11 cellular contexts compared by ENCODE assay signal in the genomic region with DNA sequence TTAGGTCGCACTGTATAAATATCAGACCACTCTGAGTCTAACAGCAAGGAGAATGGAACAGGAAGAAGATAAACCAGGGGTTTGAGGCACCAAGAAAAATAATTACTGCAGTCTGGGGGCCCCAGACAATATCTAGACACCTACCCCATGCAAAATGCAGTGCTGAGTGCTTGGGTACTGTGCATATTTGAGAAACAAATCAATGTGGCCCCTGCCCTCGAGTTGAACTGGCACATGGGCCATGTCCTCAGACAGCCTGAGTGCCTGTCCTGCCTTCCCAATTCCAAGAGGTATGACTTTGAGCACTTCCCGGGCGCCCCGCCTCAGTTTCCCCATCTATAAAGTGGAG. TPM values are rescaled to one million over a fixed set of nuclear protein-coding genes. Genes with fewer than 3 reads are reported as not detected.
DNase-seq lines count a peak whose midpoint lies in the region; ATAC-seq and TF ChIP-seq lines count a peak whose summit lies in the region.
"Had no signal": no experiment of that assay in that cellular context is flagged by ENCODE, and none has a peak within 500 bp of the region (broad histone marks: within the 10 kb centered on the region; RNA-seq: fewer than 3 reads in every experiment).

No MANE protein-coding gene starts in this region.

- TF ChIP-seq CTCF in IMR-90 (conservative IDR thresholded peaks at IDR 0.05; ENCODE audit: low read depth, low read length) (no peak), mammary epithelial cell (conservative IDR thresholded peaks at IDR 0.05 in 1 of 2, IDR thresholded peaks at IDR 0.05 in 1 of 2; ENCODE audit: extremely low read depth in 1 of 2, insufficient read depth in 1 of 2, low read depth in 1 of 2, low read length in 2 of 2) (no peak), gastrocnemius medialis (IDR thresholded peaks at IDR 0.05 in 4 of 5, conservative IDR thresholded peaks at IDR 0.05 in 1 of 5) (no peak)

- H2AFZ ChIP-seq in IMR-90 (replicated peaks; ENCODE audit: low read length, poor library complexity) = peak overlapping the region; percentile 74
- no peak overlapping the region for H2AFZ ChIP-seq in mammary epithelial cell (ENCODE audit: low read depth, low read length)

- H4K91ac ChIP-seq in IMR-90 (ENCODE audit: insufficient read depth, low read depth, low read length) = 0 out of 2 replicates have a peak overlapping the region, but pooled peaks have one; percentile 9

- peak overlapping the region in 2 of 4 donors; percentile 37 to 62 for H3K4me3 Mint-ChIP-seq in CD4-positive, CD25-positive, alpha-beta regulatory T cell

- no peak overlapping the region for H3K23ac ChIP-seq in IMR-90 (ENCODE audit: low read depth, low read length)

- CTCF ChIA-PET in IMR-90 (lab: Yijun Ruan, JAX) (no interaction called here), mammary epithelial cell (lab: Charles Lee; ENCODE audit: low non-redundant PET) (no interaction called here)

- H4K8ac ChIP-seq in IMR-90 (ENCODE audit: low read depth in 2 of 2, low read length in 2 of 2) = no peak overlapping the region

- TF ChIP-seq POLR2A in IMR-90 (IDR thresholded peaks at IDR 0.05; ENCODE audit: low read depth, low read length) = no peak
- TF ChIP-seq POLR2A in gastrocnemius medialis (IDR thresholded peaks at IDR 0.05) = no peak

- H3K4me1 ChIP-seq in CD4-positive, CD25-positive, alpha-beta regulatory T cell (ENCODE audit: control insufficient read depth, insufficient read depth, low read length, poor library complexity, severe bottlenecking) = peaks cover 48% of the 10 kb centered on the region
- H3K4me1 ChIP-seq in IMR-90 (ENCODE audit: control insufficient read depth, insufficient read depth, low read length) (peaks cover 5% of the 10 kb centered on the region), mammary epithelial cell (ENCODE audit: insufficient read depth, low read length) (peaks cover 18% of the 10 kb centered on the region), gastrocnemius medialis (peaks cover 5 to 6% of the 10 kb centered on the region in 2 donors)
- H3K4me1 ChIP-seq: testis had no signal

- peak in 1 of 2 donors; percentile 15 for ATAC-seq in CD4-positive, CD25-positive, alpha-beta regulatory T cell (ENCODE audit: low read depth in 2 of 2)
- no peak for ATAC-seq in IMR-90 (ENCODE audit: low read depth)
- ATAC-seq in gastrocnemius medialis = no peak
- no peak for ATAC-seq in GM19397 (IDR thresholded peaks at IDR 0.05; ENCODE audit: unreplicated experiment)
- no peak for ATAC-seq in HG02642 (IDR thresholded peaks at IDR 0.05; ENCODE audit: poor library complexity, unreplicated experiment)

- peak overlapping the region; percentile 6 for H3K27ac ChIP-seq in CD4-positive, CD25-positive, alpha-beta regulatory T cell (ENCODE audit: insufficient read depth, low read length, poor library complexity, severe bottlenecking)
- H3K27ac ChIP-seq in IMR-90 (ENCODE audit: insufficient read depth, low read length) (no peak overlapping the region), mammary epithelial cell (ENCODE audit: insufficient read depth, low read depth, low read length) (no peak overlapping the region), gastrocnemius medialis (peak overlapping the region in 3 of 4 donors; percentile 18 to 51 (median 41))

- H3K14ac ChIP-seq in IMR-90 (replicated peaks; ENCODE audit: low read depth, low read length) = no peak overlapping the region

- H2BK120ac ChIP-seq in IMR-90 (ENCODE audit: low read depth, low read length) = peak overlapping the region; percentile 48; the same call in 1 of the 2 replicates

- TF ChIP-seq RAD21 in IMR-90 (IDR thresholded peaks at IDR 0.05; ENCODE audit: low read length) = no peak

- H2BK15ac ChIP-seq in IMR-90 (ENCODE audit: low read depth, low read length) = no peak overlapping the region

- no peaks in the 10 kb centered on the region for H3K27me3 ChIP-seq in CD4-positive, CD25-positive, alpha-beta regulatory T cell (ENCODE audit: control insufficient read depth, insufficient read depth, low read length)
- peaks cover 7% of the 10 kb centered on the region for H3K27me3 ChIP-seq in IMR-90 (ENCODE audit: control insufficient read depth, insufficient read depth, low read length)
- no peaks in the 10 kb centered on the region for H3K27me3 ChIP-seq in mammary epithelial cell (ENCODE audit: insufficient read depth, low read length)
- H3K27me3 ChIP-seq in gastrocnemius medialis = no peaks in the 10 kb centered on the region
- H3K27me3 ChIP-seq: testis had no signal

- H4K20me1 ChIP-seq in IMR-90 (ENCODE audit: insufficient read depth, low read length) (no peaks in the 10 kb centered on the region), mammary epithelial cell (ENCODE audit: insufficient read depth, low read length) (no peaks in the 10 kb centered on the region)

- no peaks in the 10 kb centered on the region for H3K79me2 ChIP-seq in mammary epithelial cell (ENCODE audit: insufficient read depth, low read length)

- no peak overlapping the region for H2AK5ac ChIP-seq in IMR-90 (ENCODE audit: low read depth, low read length)

- H3K4me2 ChIP-seq in IMR-90 (ENCODE audit: low read depth, low read length) (peak overlapping the region; percentile 32; the same call in 1 of the 2 replicates), mammary epithelial cell (ENCODE audit: insufficient read depth, low read depth, low read length) (peak overlapping the region; percentile 0)

- no peaks in the 10 kb centered on the region for H3K79me1 ChIP-seq in IMR-90 (ENCODE audit: low read depth in 1 of 2, low read length in 2 of 2)

- no peaks in the 10 kb centered on the region for H3K27me3 Mint-ChIP-seq in CD4-positive, CD25-positive, alpha-beta regulatory T cell

- DNase-seq in CD4-positive, CD25-positive, alpha-beta regulatory T cell = no peak
- DNase-seq in IMR-90 (no peak), mammary epithelial cell (no peak), gastrocnemius medialis (no peak), C1 segment of cervical spinal cord (lab: John Stamatoyannopoulos, UW) (no peak), NCI-H1436 treated with DMSO at 0.1 percent for 48 hours (lab: John Stamatoyannopoulos, UW) (no peak)
- DNase-seq: islet precursor cell, NCI-H1417 treated with DMSO at 0.1 percent for 48 hours, testis had no signal

- no peaks in the 10 kb centered on the region for H3K9me3 ChIP-seq in CD4-positive, CD25-positive, alpha-beta regulatory T cell (ENCODE audit: control insufficient read depth in 2 of 2, low read length in 2 of 2)
- no peaks in the 10 kb centered on the region for H3K9me3 ChIP-seq in IMR-90 (ENCODE audit: control insufficient read depth, insufficient read depth, low read length)
- no peaks in the 10 kb centered on the region for H3K9me3 ChIP-seq in mammary epithelial cell (replicated peaks; ENCODE audit: insufficient read depth, low read length)
- no peaks in the 10 kb centered on the region for H3K9me3 ChIP-seq in gastrocnemius medialis
- H3K9me3 ChIP-seq: testis had no signal

- H3K9me1 ChIP-seq in IMR-90 (ENCODE audit: insufficient read depth, low read length) = 0 out of 2 replicates have a peak, but pooled peaks cover 3% of the 10 kb centered on the region

- no peak overlapping the region for H3K9ac ChIP-seq in IMR-90 (ENCODE audit: low read depth, low read length)
- H3K9ac ChIP-seq in mammary epithelial cell (ENCODE audit: insufficient read depth, low read length) = no peak overlapping the region

- H2BK5ac ChIP-seq in IMR-90 (ENCODE audit: low read depth, low read length, poor library complexity, severe bottlenecking) = no peak overlapping the region

- H3K4me3 ChIP-seq in CD4-positive, CD25-positive, alpha-beta regulatory T cell (ENCODE audit: low read depth, low read length) = peak overlapping the region; percentile 34
- H3K4me3 ChIP-seq in IMR-90 (ENCODE audit: insufficient read depth, low read depth, low read length) = no peak overlapping the region
- no peak overlapping the region for H3K4me3 ChIP-seq in mammary epithelial cell (replicated peaks in 1 of 3; ENCODE audit: insufficient read depth in 1 of 3, low read depth in 2 of 3, low read length in 3 of 3)
- H3K4me3 ChIP-seq in gastrocnemius medialis = no peak overlapping the region
- H3K4me3 ChIP-seq: testis had no signal

- intact Hi-C loops in IMR-90 (cut with micrococcal nuclease) = no loop called here
- intact Hi-C loops in mammary epithelial cell (cut with micrococcal nuclease) = no loop called here
- intact Hi-C loops in gastrocnemius medialis (cut with DNase I; ENCODE audit: low total_unique reads) = no loop called here

- H3K4ac ChIP-seq in IMR-90 (ENCODE audit: low read depth, low read length) = peak overlapping the region; percentile 29; the same call in 1 of the 2 replicates

- H2BK20ac ChIP-seq in IMR-90 (ENCODE audit: low read depth, low read length) = 0 out of 2 replicates have a peak overlapping the region, but pooled peaks have one; percentile 57

- BruUV-seq in IMR-90 (replicated peaks; lab: Mats Ljungman, UMichigan) (no TSS peak), mammary epithelial cell (replicated peaks; lab: Mats Ljungman, UMichigan) (no TSS peak)

- H3K4me1 Mint-ChIP-seq in CD4-positive, CD25-positive, alpha-beta regulatory T cell = peaks cover 17 to 58% (median 42%) of the 10 kb centered on the region in 4 donors

- H3K36me3 Mint-ChIP-seq in CD4-positive, CD25-positive, alpha-beta regulatory T cell = no peaks in the 10 kb centered on the region

- peaks cover 0 to 2% (median 0%) of the 10 kb centered on the region in 7 donors for H3K9me3 Mint-ChIP-seq in CD4-positive, CD25-positive, alpha-beta regulatory T cell

- in situ Hi-C loops in IMR-90 (cut with MboI; ENCODE audit: low sequenced_read_pairs) (no loop called here), mammary epithelial cell (cut with MboI; ENCODE audit: low sequenced_read_pairs in 2 of 2) (no loop called here), gastrocnemius medialis (cut with MboI; ENCODE audit: low sequenced_read_pairs in 4 of 4) (no loop called here)

- WGBS in IMR-90 (ENCODE audit: extremely low coverage in 2 of 2, insufficient read length in 1 of 2), 2 experiments = no CpG with 5 or more reads among the region's 5 CpGs
- 49% methylated on average over 5 of the region's 5 CpGs for WGBS in mammary epithelial cell (ENCODE audit: low coverage, missing lambda C conversion rate)

- H3K56ac ChIP-seq in IMR-90 (ENCODE audit: extremely low read depth, insufficient read depth, low read length) = no peak overlapping the region

- H3K36me3 ChIP-seq in CD4-positive, CD25-positive, alpha-beta regulatory T cell (ENCODE audit: control insufficient read depth, insufficient read depth, low read length) = no peaks in the 10 kb centered on the region
- H3K36me3 ChIP-seq in IMR-90 (ENCODE audit: control insufficient read depth, insufficient read depth, low read length) (no peaks in the 10 kb centered on the region), mammary epithelial cell (ENCODE audit: insufficient read depth, low read length) (no peaks in the 10 kb centered on the region), gastrocnemius medialis (no peaks in the 10 kb centered on the region)

- peak overlapping the region; percentile 13 for H2AK9ac ChIP-seq in IMR-90 (replicated peaks; ENCODE audit: low read depth, low read length, poor library complexity)

- POLR2A ChIA-PET in IMR-90 (lab: Charles Lee; ENCODE audit: unreplicated experiment) = no interaction called here

- no peak overlapping the region for H3K27ac Mint-ChIP-seq in CD4-positive, CD25-positive, alpha-beta regulatory T cell

- no peak overlapping the region for H3K18ac ChIP-seq in IMR-90 (ENCODE audit: low read depth, low read length)

- H4K5ac ChIP-seq in IMR-90 (ENCODE audit: low read depth, low read length) = no peak overlapping the region

- dilution Hi-C loops in IMR-90 (cut with HindIII; ENCODE audit: low sequenced_read_pairs, unreplicated experiment) = no loop called here
- dilution Hi-C loops in mammary epithelial cell (cut with HindIII; ENCODE audit: low sequenced_read_pairs) = no loop called here

RNA-seq across cellular contexts. Expression of gene CIITA, which starts 6.2 kb away (rescaled TPM):
- 35.0 TPM for total RNA-seq in CD4-positive, CD25-positive, alpha-beta regulatory T cell
- 1 to 10 TPM; 1.9 to 5.5 (median 3.0) TPM for polyA plus RNA-seq in CD4-positive, CD25-positive, alpha-beta regulatory T cell
- not detected in 2 replicates for total RNA-seq in IMR-90 (2012; rRNA removed)
- 0.04 and 0.10 TPM in 2 replicates for polyA plus RNA-seq in IMR-90 (2012; rRNA removed)
- 0.03 and 0.11 TPM in 2 replicates for polyA plus RNA-seq in IMR-90 (2012; cell fraction: cytosol; rRNA removed)
- 0.29 and 0.36 TPM in 2 replicates for polyA plus RNA-seq in IMR-90 (2012; cell fraction: nucleus; rRNA removed; ENCODE audit: low replicate concordance)
- total RNA-seq in mammary epithelial cell = under 1 TPM; 0.17 to 0.35 TPM
- polyA plus RNA-seq in mammary epithelial cell = 0.05 TPM
- not detected for polyA minus RNA-seq in mammary epithelial cell
- 1 to 10 TPM; 2.3 to 9.1 (median 5.1) TPM for total RNA-seq in gastrocnemius medialis

RNA-seq across cellular contexts. Expression of gene TVP23A, which starts 52.2 kb away (rescaled TPM):
- total RNA-seq in CD4-positive, CD25-positive, alpha-beta regulatory T cell = 0.20 TPM
- polyA plus RNA-seq in CD4-positive, CD25-positive, alpha-beta regulatory T cell = not detected
- total RNA-seq in IMR-90 (2012; rRNA removed) (not detected in 2 replicates), mammary epithelial cell (not detected), gastrocnemius medialis (not detected)
- polyA plus RNA-seq in IMR-90 (2012; rRNA removed) (not detected in 2 replicates), mammary epithelial cell (not detected)
- polyA plus RNA-seq in IMR-90 (2012; cell fraction: cytosol; rRNA removed) = not detected in 2 replicates
- polyA plus RNA-seq in IMR-90 (2012; cell fraction: nucleus; rRNA removed; ENCODE audit: low replicate concordance) = not detected in 2 replicates
- polyA minus RNA-seq in mammary epithelial cell = not detected

Comparison
In these comparisons a context has a peak if more than half of its experiments do, and no peak if none do; other contexts are left out.
1. H3K27ac ChIP-seq: peak in CD4-positive, CD25-positive, alpha-beta regulatory T cell (single experiment) and gastrocnemius medialis (3 of 4); none in IMR-90 (single experiment) and mammary epithelial cell (single experiment).